ENCODE assay signal across 19 cellular contexts in genomic region chr3:2568073-2568671, GRCh38.
DNase-seq lines count a peak whose midpoint lies in the region; ATAC-seq, FAIRE-seq and TF ChIP-seq lines count a peak whose summit lies in the region.
"Had no signal": no experiment of that assay in that cellular context is flagged by ENCODE, and none has a peak within 500 bp of the region (broad histone marks: within the 10 kb centered on the region; RNA-seq: fewer than 3 reads in every experiment).

No MANE protein-coding gene starts in this region.

- TF ChIP-seq CTCF in 22Rv1 (IDR thresholded peaks at IDR 0.05) (no peak), hepatocyte (IDR thresholded peaks at IDR 0.05; ENCODE audit: poor library complexity) (no peak), prostate gland (IDR thresholded peaks at IDR 0.05) (no peak), suprapubic skin (IDR thresholded peaks at IDR 0.05) (no peak)

- TF ChIP-seq POLR2A in prostate gland (IDR thresholded peaks at IDR 0.05) (no peak), suprapubic skin (IDR thresholded peaks at IDR 0.05) (no peak)

- H3K36me3 ChIP-seq in hepatocyte (replicated peaks; ENCODE audit: insufficient read depth, low read depth) (no peaks in the 10 kb centered on the region), prostate gland (no peaks in the 10 kb centered on the region), suprapubic skin (no peaks in the 10 kb centered on the region)
- H3K36me3 ChIP-seq: BLaER1 treated with 17β-estradiol and CSF1 and Interleukin-3, amounts not matched to agents 10 nM and 100 nM had no signal

- intact Hi-C loops in prostate gland (cut with DNase I): no loop called here

- 57% methylated on average over 4 of the region's 4 CpGs for WGBS in hepatocyte (ENCODE audit: low lambda C conversion rate, missing lambda C conversion rate)
- 31% methylated on average over 4 of the region's 4 CpGs for WGBS in prostate gland
- WGBS in suprapubic skin: 42% methylated on average over 4 of the region's 4 CpGs

- H2AFZ ChIP-seq in hepatocyte: no peak overlapping the region
- H2AFZ ChIP-seq: GM23248 had no signal

- DNase-seq in hepatocyte (ENCODE audit: low spot score) (no peak), prostate gland (ENCODE audit: low spot score) (peak; percentile 4), urothelium cell line (ENCODE audit: low spot score) (no peak), suprapubic skin (ENCODE audit: low spot score in 2 of 2) (no peak), NCI-H2171 (lab: John Stamatoyannopoulos, UW) (no peak)
- DNase-seq: ACHN; Calu3; CD4-positive, CD25-positive, alpha-beta regulatory T cell; DMS79; GM23248 had no signal

- H3K9me2 ChIP-seq in hepatocyte (replicated peaks; ENCODE audit: insufficient read depth): no peaks in the 10 kb centered on the region

- peaks cover 4% of the 10 kb centered on the region for H3K4me1 ChIP-seq in hepatocyte (ENCODE audit: insufficient read depth)
- H3K4me1 ChIP-seq in prostate gland (replicated peaks): no peaks in the 10 kb centered on the region
- H3K4me1 ChIP-seq in suprapubic skin: no peaks in the 10 kb centered on the region
- H3K4me1 ChIP-seq: BLaER1 treated with 17β-estradiol and CSF1 and Interleukin-3, amounts not matched to agents 10 nM and 100 nM had no signal

- peak; percentile 63 for FAIRE-seq in endometrium (lab: Jason Lieb, UNC)
- FAIRE-seq in urothelium cell line (lab: Jason Lieb, UNC): no peak
- FAIRE-seq: GM12878, GM18507, H54, HTR-8/SVneo had no signal

- TF ChIP-seq EP300 in suprapubic skin (IDR thresholded peaks at IDR 0.05): no peak

- no peaks in the 10 kb centered on the region for H3K79me2 ChIP-seq in hepatocyte

- ATAC-seq in GM21619 (IDR thresholded peaks at IDR 0.05; ENCODE audit: unreplicated experiment): no peak
- ATAC-seq: GM12878, HCT116 had no signal

- no peaks in the 10 kb centered on the region for H4K20me1 ChIP-seq in hepatocyte (ENCODE audit: insufficient read depth, poor library complexity, severe bottlenecking)
- H4K20me1 ChIP-seq: BLaER1 treated with 17β-estradiol and CSF1 and Interleukin-3, amounts not matched to agents 10 nM and 100 nM had no signal

- H3K4me2 ChIP-seq in hepatocyte: no peak overlapping the region
- H3K4me2 ChIP-seq: BLaER1 treated with 17β-estradiol and CSF1 and Interleukin-3, amounts not matched to agents 10 nM and 100 nM had no signal

- H3K27ac ChIP-seq in 22Rv1: 0 out of 2 replicates have a peak overlapping the region, but pooled peaks have one; percentile 12
- peak overlapping the region; percentile 39 for H3K27ac ChIP-seq in hepatocyte
- no peak overlapping the region for H3K27ac ChIP-seq in prostate gland
- no peak overlapping the region for H3K27ac ChIP-seq in suprapubic skin
- H3K27ac ChIP-seq: BLaER1 treated with 17β-estradiol and CSF1 and Interleukin-3, amounts not matched to agents 10 nM and 100 nM; GM23248 had no signal

- H3K27me3 ChIP-seq in hepatocyte (no peaks in the 10 kb centered on the region), prostate gland (replicated peaks; ENCODE audit: insufficient read depth) (no peaks in the 10 kb centered on the region), suprapubic skin (no peaks in the 10 kb centered on the region)
- H3K27me3 ChIP-seq: BLaER1 treated with 17β-estradiol and CSF1 and Interleukin-3, amounts not matched to agents 10 nM and 100 nM had no signal

- H3K4me3 ChIP-seq in hepatocyte (no peak overlapping the region), prostate gland (no peak overlapping the region), suprapubic skin (no peak overlapping the region)
- H3K4me3 ChIP-seq: BLaER1 treated with 17β-estradiol and CSF1 and Interleukin-3, amounts not matched to agents 10 nM and 100 nM; GM12878; GM23248 had no signal

- H3K9me3 ChIP-seq in hepatocyte (ENCODE audit: low read depth) (no peaks in the 10 kb centered on the region), prostate gland (no peaks in the 10 kb centered on the region), suprapubic skin (no peaks in the 10 kb centered on the region)
- H3K9me3 ChIP-seq: BLaER1 treated with 17β-estradiol and CSF1 and Interleukin-3, amounts not matched to agents 10 nM and 100 nM had no signal

Comparison
In these comparisons a context has a peak if more than half of its experiments do, and no peak if none do; other contexts are left out.
1. H3K27ac ChIP-seq: peak in 22Rv1 (single experiment) and hepatocyte (single experiment); none in prostate gland (0 of 2) and suprapubic skin (single experiment).